25 cellular contexts compared by ENCODE assay signal in genomic region chr16:88906535-88907105, GRCh38. TPM values are rescaled to one million over a fixed set of nuclear protein-coding genes. Genes with fewer than 3 reads are reported as not detected.
"Had no signal": no experiment of that assay in that cellular context is flagged by ENCODE, and none has a peak within 500 bp of the region (broad histone marks: within the 10 kb centered on the region; RNA-seq: fewer than 3 reads in every experiment).

No MANE protein-coding gene starts in this region.

- H3K4me1 Mint-ChIP-seq: activated CD4-positive, alpha-beta T cell treated with anti-CD3 and anti-CD28 coated beads for 36 hours; activated T-helper 17 cell treated with anti-CD3 and anti-CD28 coated beads, Interleukin-2, amount 50 U/mL, for 72 hours had no signal

- ATAC-seq: activated CD4-positive, alpha-beta T cell treated with anti-CD3 and anti-CD28 coated beads for 36 hours; activated T-helper 17 cell treated with anti-CD3 and anti-CD28 coated beads, Interleukin-2, amount 50 U/mL, for 72 hours; lower lobe of right lung; naive thymus-derived CD4-positive, alpha-beta T cell; WTC11 had no signal

- H3K9me3 ChIP-seq: lower lobe of right lung, right atrium auricular region, thoracic aorta, vagina had no signal

- H3K27me3 ChIP-seq: right atrium auricular region, vagina had no signal

- H3K27ac Mint-ChIP-seq: activated CD4-positive, alpha-beta T cell treated with anti-CD3 and anti-CD28 coated beads for 36 hours; activated naive CD8-positive, alpha-beta T cell treated with anti-CD3 and anti-CD28 coated beads, Interleukin-2, amount 10 ng/mL, durations not matched to agents 7 days and 5 days; activated T-cell treated with anti-CD3 and anti-CD28 coated beads, Interleukin-2, amount 50 U/mL, for 24 hours; activated T-helper 17 cell treated with anti-CD3 and anti-CD28 coated beads, Interleukin-2, amount 50 U/mL, for 72 hours; naive thymus-derived CD4-positive, alpha-beta T cell; progenitor cell of endocrine pancreas; type B pancreatic cell; WTC11 had no signal

- DNase-seq: activated CD4-positive, alpha-beta T cell treated with anti-CD3 and anti-CD28 coated beads for 36 hours; activated CD4-positive, alpha-beta T cell treated with anti-CD3 and anti-CD28 coated beads, Interleukin-2, amount 50 U/mL, for 4 hours; activated CD8-positive, alpha-beta memory T cell treated with anti-CD3 and anti-CD28 coated beads for 24 hours; activated CD8-positive, alpha-beta memory T cell treated with anti-CD3 and anti-CD28 coated beads, Interleukin-2, amount 50 U/mL, for 4 hours; activated naive CD8-positive, alpha-beta T cell treated with anti-CD3 and anti-CD28 coated beads, Interleukin-2, amount 10 ng/mL, durations not matched to agents 7 days and 5 days; activated T-cell treated with anti-CD3 and anti-CD28 coated beads, Interleukin-2, amount 50 U/mL, for 24 hours; amniotic stem cell; kidney; lower lobe of right lung; mesendoderm; naive thymus-derived CD4-positive, alpha-beta T cell; stimulated activated CD4-positive, alpha-beta T cell treated with anti-CD3 and anti-CD28 coated beads, Interleukin-4, amount 100 ng/mL, for 24 hours; stimulated activated naive CD4-positive, alpha-beta T cell treated with Interleukin-2 at 50 U/mL for 16 hours; T1000 had no signal

- H3K36me3 Mint-ChIP-seq: activated naive CD8-positive, alpha-beta T cell treated with anti-CD3 and anti-CD28 coated beads, Interleukin-2, amount 10 ng/mL, durations not matched to agents 7 days and 5 days; naive thymus-derived CD4-positive, alpha-beta T cell; type B pancreatic cell; WTC11 had no signal

- H3K9me3 Mint-ChIP-seq: activated naive CD8-positive, alpha-beta T cell treated with anti-CD3 and anti-CD28 coated beads, Interleukin-2, amount 10 ng/mL, durations not matched to agents 7 days and 5 days; activated T-cell treated with anti-CD3 and anti-CD28 coated beads, Interleukin-2, amount 50 U/mL, for 24 hours; activated T-helper 17 cell treated with anti-CD3 and anti-CD28 coated beads, Interleukin-2, amount 50 U/mL, for 72 hours; naive thymus-derived CD4-positive, alpha-beta T cell; type B pancreatic cell; WTC11 had no signal

- H3K27me3 Mint-ChIP-seq: activated CD4-positive, alpha-beta T cell treated with anti-CD3 and anti-CD28 coated beads for 36 hours; activated naive CD8-positive, alpha-beta T cell treated with anti-CD3 and anti-CD28 coated beads, Interleukin-2, amount 10 ng/mL, durations not matched to agents 7 days and 5 days; activated T-cell treated with anti-CD3 and anti-CD28 coated beads, Interleukin-2, amount 50 U/mL, for 24 hours; activated T-helper 17 cell treated with anti-CD3 and anti-CD28 coated beads, Interleukin-2, amount 50 U/mL, for 72 hours; naive thymus-derived CD4-positive, alpha-beta T cell; progenitor cell of endocrine pancreas; type B pancreatic cell had no signal

- H3K4me3 Mint-ChIP-seq: activated CD4-positive, alpha-beta T cell treated with anti-CD3 and anti-CD28 coated beads for 36 hours; activated naive CD8-positive, alpha-beta T cell treated with anti-CD3 and anti-CD28 coated beads, Interleukin-2, amount 10 ng/mL, durations not matched to agents 7 days and 5 days; activated T-cell treated with anti-CD3 and anti-CD28 coated beads, Interleukin-2, amount 50 U/mL, for 24 hours; activated T-helper 17 cell treated with anti-CD3 and anti-CD28 coated beads, Interleukin-2, amount 50 U/mL, for 72 hours; naive thymus-derived CD4-positive, alpha-beta T cell; type B pancreatic cell; WTC11 had no signal

- H3K4me3 ChIP-seq: lower lobe of right lung, right atrium auricular region, thoracic aorta, vagina had no signal

- H3K4me1 ChIP-seq: lower lobe of right lung, vagina had no signal

- H3K27ac ChIP-seq: lower lobe of right lung, right atrium auricular region, thoracic aorta, vagina had no signal

- H3K36me3 ChIP-seq: right atrium auricular region, thoracic aorta, vagina had no signal

RNA-seq across cellular contexts. Expression of gene PABPN1L, which starts 40.2 kb away (rescaled TPM):
- total RNA-seq: activated CD4-positive, alpha-beta T cell treated with anti-CD3 and anti-CD28 coated beads for 36 hours; activated naive CD8-positive, alpha-beta T cell treated with anti-CD3 and anti-CD28 coated beads, Interleukin-2, amount 10 ng/mL, durations not matched to agents 7 days and 5 days; activated T-helper 17 cell treated with anti-CD3 and anti-CD28 coated beads, Interleukin-2, amount 50 U/mL, for 72 hours; bronchial epithelial cell; epithelial cell of proximal tubule; fibroblast of villous mesenchyme; kidney; lower lobe of right lung; naive thymus-derived CD4-positive, alpha-beta T cell; osteocyte; right atrium auricular region; thoracic aorta; vagina; WTC11 had no signal
